In genomic region chr2:118940008-118940407, GRCh38 we compare ENCODE assay signal across 20 cellular contexts. TPM values are rescaled to one million over a fixed set of nuclear protein-coding genes. Genes with fewer than 3 reads are reported as not detected.
"Had no signal": no experiment of that assay in that cellular context is flagged by ENCODE, and none has a peak within 500 bp of the region (broad histone marks: within the 10 kb centered on the region; RNA-seq: fewer than 3 reads in every experiment).

No MANE protein-coding gene starts in this region.

- ATAC-seq: activated T-helper 17 cell treated with anti-CD3 and anti-CD28 coated beads, Interleukin-2, amount 50 U/mL, for 72 hours; foreskin keratinocyte had no signal

- H3K4me1 ChIP-seq: colonic mucosa, foreskin keratinocyte, tibial artery, uterus had no signal

- H3K9me3 Mint-ChIP-seq: activated CD4-positive, alpha-beta memory T cell treated with anti-CD3 and anti-CD28 coated beads, Interleukin-2, amount 10 ng/mL, durations not matched to agents 7 days and 5 days; activated T-helper 17 cell treated with anti-CD3 and anti-CD28 coated beads, Interleukin-2, amount 50 U/mL, for 72 hours; brain; central memory CD8-positive, alpha-beta T cell had no signal

- H3K4me3 ChIP-seq: colonic mucosa, hepatocyte, tibial artery, uterus had no signal

- H3K4me3 Mint-ChIP-seq: activated CD4-positive, alpha-beta memory T cell treated with anti-CD3 and anti-CD28 coated beads, Interleukin-2, amount 10 ng/mL, durations not matched to agents 7 days and 5 days; activated T-helper 17 cell treated with anti-CD3 and anti-CD28 coated beads, Interleukin-2, amount 50 U/mL, for 72 hours; brain; central memory CD8-positive, alpha-beta T cell had no signal

- H3K9me3 ChIP-seq: colonic mucosa, tibial artery, uterus had no signal

- H3K4me1 Mint-ChIP-seq: activated CD4-positive, alpha-beta memory T cell treated with anti-CD3 and anti-CD28 coated beads, Interleukin-2, amount 10 ng/mL, durations not matched to agents 7 days and 5 days; brain; central memory CD8-positive, alpha-beta T cell had no signal

- H3K27me3 ChIP-seq: colonic mucosa, hepatocyte, tibial artery, uterus had no signal

- DNase-seq: activated CD4-positive, alpha-beta memory T cell treated with anti-CD3 and anti-CD28 coated beads, Interleukin-2, amount 10 ng/mL, durations not matched to agents 7 days and 5 days; activated CD4-positive, alpha-beta T cell treated with anti-CD3 and anti-CD28 coated beads for 48 hours; activated CD4-positive, CD25-positive, alpha-beta regulatory T cell; activated naive CD4-positive, alpha-beta T cell; activated T-cell treated with anti-CD3 and anti-CD28 coated beads, Interleukin-2, amount 50 U/mL, for 1 hour; colonic mucosa; foreskin keratinocyte; occipital lobe; retina; stimulated activated CD4-positive, alpha-beta T cell treated with anti-CD3 and anti-CD28 coated beads, Interleukin-2, amount 100 ng/mL, for 24 hours; stimulated activated naive CD4-positive, alpha-beta T cell treated with Interleukin-2 at 50 U/mL for 16 hours; uterus had no signal

- H3K36me3 ChIP-seq: colonic mucosa, tibial artery, uterus had no signal

- H3K27ac ChIP-seq: colonic mucosa, foreskin keratinocyte, hepatocyte, tibial artery, uterus had no signal

- H3K36me3 Mint-ChIP-seq: brain had no signal

- H3K27me3 Mint-ChIP-seq: activated CD4-positive, alpha-beta memory T cell treated with anti-CD3 and anti-CD28 coated beads, Interleukin-2, amount 10 ng/mL, durations not matched to agents 7 days and 5 days had no signal

- H3K27ac Mint-ChIP-seq: activated CD4-positive, alpha-beta memory T cell treated with anti-CD3 and anti-CD28 coated beads, Interleukin-2, amount 10 ng/mL, durations not matched to agents 7 days and 5 days; activated T-helper 17 cell treated with anti-CD3 and anti-CD28 coated beads, Interleukin-2, amount 50 U/mL, for 72 hours; brain had no signal

RNA-seq across cellular contexts. Expression of gene MARCO, which starts 2.0 kb away (rescaled TPM):
- total RNA-seq: activated CD4-positive, alpha-beta memory T cell treated with anti-CD3 and anti-CD28 coated beads, Interleukin-2, amount 10 ng/mL, durations not matched to agents 7 days and 5 days; activated T-helper 17 cell treated with anti-CD3 and anti-CD28 coated beads, Interleukin-2, amount 50 U/mL, for 72 hours; epithelial cell of proximal tubule; fibroblast of lung; lung microvascular endothelial cell had no signal
